ENCODE assay signal across 8 cellular contexts in genomic region chr10:101587725-101588614, GRCh38. TPM values are rescaled to one million over a fixed set of nuclear protein-coding genes. Genes with fewer than 3 reads are reported as not detected.
DNase-seq lines count a peak whose midpoint lies in the region; ATAC-seq and TF ChIP-seq lines count a peak whose summit lies in the region.

TSS of gene DPCD (plus strand) at chr10:101588321. CDS start at chr10:101588337, 16 bp downstream.
TSS of gene POLL (minus strand) at chr10:101588257. CDS start at chr10:101587360, 897 bp downstream.

- peaks cover 43% of the 10 kb centered on the region for H3K36me3 Mint-ChIP-seq in activated T-cell treated with anti-CD3 and anti-CD28 coated beads, Interleukin-2, amount 50 U/mL, for 24 hours (ENCODE audit: low read depth)

- no peak within 1 kb of the TSS for H2BK15ac ChIP-seq in IMR-90 (ENCODE audit: low read depth, low read length)

- peak within 1 kb of the TSS; percentile 89 to 93 for H4K8ac ChIP-seq in IMR-90 (ENCODE audit: low read depth in 2 of 2, low read length in 2 of 2)

- 0% methylated on average over 20 of the region's 48 CpGs; no CpG with 5 or more reads in 1 of the 2 experiments for WGBS in IMR-90 (ENCODE audit: extremely low coverage in 2 of 2, insufficient read length in 1 of 2), 2 experiments

- peak within 1 kb of the TSS; percentile 83 for H3K23ac ChIP-seq in IMR-90 (ENCODE audit: low read depth, low read length)

- no peak for TF ChIP-seq RAD21 in IMR-90 (IDR thresholded peaks at IDR 0.05; ENCODE audit: low read length)

- H2BK120ac ChIP-seq in IMR-90 (ENCODE audit: low read depth, low read length), result no peak within 1 kb of the TSS

- H3K27me3 ChIP-seq in IMR-90 (ENCODE audit: control insufficient read depth, insufficient read depth, low read length), result no peaks in the 10 kb centered on the region

- H2AFZ ChIP-seq in IMR-90 (replicated peaks; ENCODE audit: low read length, poor library complexity), result peak within 1 kb of the TSS; percentile 95

- H3K27me3 Mint-ChIP-seq in activated T-cell treated with anti-CD3 and anti-CD28 coated beads, Interleukin-2, amount 50 U/mL, for 24 hours, result no peaks in the 10 kb centered on the region

- peak within 1 kb of the TSS; percentile 73 for H3K4ac ChIP-seq in IMR-90 (ENCODE audit: low read depth, low read length)

- intact Hi-C loops in IMR-90 (cut with micrococcal nuclease), result no loop called here

- H3K9me3 ChIP-seq in IMR-90 (ENCODE audit: control insufficient read depth, insufficient read depth, low read length), result no peaks in the 10 kb centered on the region

- peak within 1 kb of the TSS; percentile 95 for H3K4me2 ChIP-seq in IMR-90 (ENCODE audit: low read depth, low read length)

- no peak for TF ChIP-seq POLR2A in IMR-90 (IDR thresholded peaks at IDR 0.05; ENCODE audit: low read depth, low read length)

- H3K4me1 ChIP-seq in IMR-90 (ENCODE audit: control insufficient read depth, insufficient read depth, low read length), result peaks cover 6% of the 10 kb centered on the region

- peak within 1 kb of the TSS; percentile 57 for H2AK5ac ChIP-seq in IMR-90 (ENCODE audit: low read depth, low read length)

- H3K4me3 ChIP-seq in IMR-90 (ENCODE audit: insufficient read depth, low read depth, low read length), result peak within 1 kb of the TSS; percentile 81
- peak within 1 kb of the TSS; percentile 100 for H3K4me3 ChIP-seq in epithelial cell of proximal tubule (ENCODE audit: low read depth, low read length)

- no peaks in the 10 kb centered on the region for H3K9me3 Mint-ChIP-seq in activated T-cell treated with anti-CD3 and anti-CD28 coated beads, Interleukin-2, amount 50 U/mL, for 24 hours

- in situ Hi-C loops in IMR-90 (cut with MboI; ENCODE audit: low sequenced_read_pairs), result no loop called here

- H3K9me1 ChIP-seq in IMR-90 (ENCODE audit: insufficient read depth, low read length), result peaks cover 11% of the 10 kb centered on the region

- CTCF ChIA-PET in IMR-90 (lab: Yijun Ruan, JAX), result interaction anchor here (0.6 to 1.2 kb wide), 3 partner anchors 9 to 16 kb away, joined by 3 to 7 read pairs (median 4); no protein-coding TSS in a partner anchor

- peak within 1 kb of the TSS; percentile 45 for H3K27ac ChIP-seq in IMR-90 (ENCODE audit: insufficient read depth, low read length)

- POLR2A ChIA-PET in IMR-90 (lab: Charles Lee; ENCODE audit: unreplicated experiment), result interaction anchor here (0.5 kb wide), 1 partner anchor 229 kb away, joined by 8 read pairs; no protein-coding TSS in a partner anchor

- H3K18ac ChIP-seq in IMR-90 (ENCODE audit: low read depth, low read length), result no peak within 1 kb of the TSS

- peak within 1 kb of the TSS; percentile 90 for H3K27ac Mint-ChIP-seq in activated T-cell treated with anti-CD3 and anti-CD28 coated beads, Interleukin-2, amount 50 U/mL, for 24 hours

- H3K4me1 Mint-ChIP-seq in activated T-cell treated with anti-CD3 and anti-CD28 coated beads, Interleukin-2, amount 50 U/mL, for 24 hours (ENCODE audit: low read depth), result peaks cover 26% of the 10 kb centered on the region

- H3K14ac ChIP-seq in IMR-90 (replicated peaks; ENCODE audit: low read depth, low read length), result peak within 1 kb of the TSS; percentile 75

- H3K56ac ChIP-seq in IMR-90 (ENCODE audit: extremely low read depth, insufficient read depth, low read length), result peak within 1 kb of the TSS; percentile 50

- DNase-seq in DMS114 treated with DMSO at 0.1 percent for 48 hours (lab: John Stamatoyannopoulos, UW; ENCODE audit: unreplicated experiment) (peak; percentile 97), IMR-90 (peak; percentile 93), OCI-M1 (lab: John Stamatoyannopoulos, UW) (peak; percentile 98), epithelial cell of proximal tubule (ENCODE audit: low read depth) (peak; percentile 50), mucosa of gallbladder (ENCODE audit: low spot score) (peak; percentile 97)
- peak; percentile 93 for DNase-seq in activated T-cell treated with anti-CD3 and anti-CD28 coated beads, Interleukin-2, amount 50 U/mL, for 24 hours
- peak; percentile 90 for DNase-seq in stimulated activated CD8-positive, alpha-beta memory T cell treated with anti-CD3 and anti-CD28 coated beads, Interleukin-4, amount 100 ng/mL, for 24 hours (ENCODE audit: low read depth)

- H3K4me3 Mint-ChIP-seq in activated T-cell treated with anti-CD3 and anti-CD28 coated beads, Interleukin-2, amount 50 U/mL, for 24 hours, result peak within 1 kb of the TSS; percentile 93

- H2BK5ac ChIP-seq in IMR-90 (ENCODE audit: low read depth, low read length, poor library complexity, severe bottlenecking), result peak within 1 kb of the TSS; percentile 2

- peak within 1 kb of the TSS; percentile 43 for H4K91ac ChIP-seq in IMR-90 (ENCODE audit: insufficient read depth, low read depth, low read length)

- dilution Hi-C loops in IMR-90 (cut with HindIII; ENCODE audit: low sequenced_read_pairs, unreplicated experiment), result no loop called here

- H3K36me3 ChIP-seq in IMR-90 (ENCODE audit: control insufficient read depth, insufficient read depth, low read length), result peaks cover 15% of the 10 kb centered on the region; the same call in 1 of the 2 replicates

- ATAC-seq in GM21528 (IDR thresholded peaks at IDR 0.05; ENCODE audit: low FRiP score, unreplicated experiment) (peak; percentile 96), IMR-90 (ENCODE audit: low read depth) (peak; percentile 95)

- peak within 1 kb of the TSS; percentile 68 for H3K9ac ChIP-seq in IMR-90 (ENCODE audit: low read depth, low read length)

- TF ChIP-seq CTCF in IMR-90 (conservative IDR thresholded peaks at IDR 0.05; ENCODE audit: low read depth, low read length), result no peak
- no peak for TF ChIP-seq CTCF in epithelial cell of proximal tubule (conservative IDR thresholded peaks at IDR 0.05; ENCODE audit: low read depth, low read length)

- peak within 1 kb of the TSS; percentile 36 for H4K5ac ChIP-seq in IMR-90 (ENCODE audit: low read depth, low read length)

- H2AK9ac ChIP-seq in IMR-90 (replicated peaks; ENCODE audit: low read depth, low read length, poor library complexity), result peak within 1 kb of the TSS; percentile 97

- H3K79me1 ChIP-seq in IMR-90 (ENCODE audit: low read depth in 1 of 2, low read length in 2 of 2), result peaks cover 24 to 41% of the 10 kb centered on the region in 2 experiments

- H4K20me1 ChIP-seq in IMR-90 (ENCODE audit: insufficient read depth, low read length), result no peaks in the 10 kb centered on the region

- no peak within 1 kb of the TSS for H2BK20ac ChIP-seq in IMR-90 (ENCODE audit: low read depth, low read length)

- TSS peak; percentile 22 for BruUV-seq in IMR-90 (replicated peaks; lab: Mats Ljungman, UMichigan)

TF ChIP-seq in IMR-90, 13 proteins besides CTCF, POLR2A, EP300 and RAD21:
- TF ChIP-seq MAFK (IDR thresholded peaks at IDR 0.05; ENCODE audit: low read depth, low read length), result no peak
- peak; percentile 65; the same call in 1 of the 2 replicates for TF ChIP-seq MAZ (IDR thresholded peaks at IDR 0.05; ENCODE audit: borderline replicate concordance, low read depth, low read length)
- no peak for TF ChIP-seq RCOR1 (IDR thresholded peaks at IDR 0.05; ENCODE audit: insufficient replicate concordance, low read length)
- no peak for TF ChIP-seq SMC3 (IDR thresholded peaks at IDR 0.05; ENCODE audit: low read depth, low read length)
- TF ChIP-seq RFX5 (IDR thresholded peaks at IDR 0.05; ENCODE audit: low read depth, low read length), result no peak
- TF ChIP-seq NFE2L2 (IDR thresholded peaks at IDR 0.05; ENCODE audit: low read depth, low read length), result no peak
- TF ChIP-seq MXI1 (IDR thresholded peaks at IDR 0.05; ENCODE audit: borderline replicate concordance, low read depth, low read length), result peak; percentile 65; the same call in 1 of the 2 replicates
- TF ChIP-seq USF2 (IDR thresholded peaks at IDR 0.05; ENCODE audit: low read depth, low read length), result no peak
- no peak for TF ChIP-seq CEBPB (IDR thresholded peaks at IDR 0.05; ENCODE audit: low read depth, low read length)
- no peak for TF ChIP-seq FOS (IDR thresholded peaks at IDR 0.05; ENCODE audit: low read depth, low read length)

RNA-seq across cellular contexts. Expression of gene DPCD, which starts in this region (rescaled TPM):
- total RNA-seq in IMR-90 (2012; rRNA removed), result 59.1 and 113 TPM in 2 replicates
- 66.1 and 73.7 TPM in 2 replicates for polyA plus RNA-seq in IMR-90 (2012; rRNA removed)
- 44.0 and 79.1 TPM in 2 replicates for polyA plus RNA-seq in IMR-90 (2012; cell fraction: cytosol; rRNA removed)
- 13.5 and 48.7 TPM in 2 replicates for polyA plus RNA-seq in IMR-90 (2012; cell fraction: nucleus; rRNA removed; ENCODE audit: low replicate concordance)
- total RNA-seq in epithelial cell of proximal tubule, result 36.2 and 65.6 TPM in 2 replicates
- 26.8 TPM for total RNA-seq in mucosa of gallbladder

RNA-seq across cellular contexts. Expression of gene POLL, which starts in this region (rescaled TPM):
- 6.1 and 6.3 TPM in 2 replicates for total RNA-seq in IMR-90 (2012; rRNA removed)
- polyA plus RNA-seq in IMR-90 (2012; rRNA removed), result 23.7 TPM in 2 replicates
- 15.7 and 21.1 TPM in 2 replicates for polyA plus RNA-seq in IMR-90 (2012; cell fraction: cytosol; rRNA removed)
- polyA plus RNA-seq in IMR-90 (2012; cell fraction: nucleus; rRNA removed; ENCODE audit: low replicate concordance), result 57.9 and 115 TPM in 2 replicates
- 26.1 and 27.6 TPM in 2 replicates for total RNA-seq in epithelial cell of proximal tubule
- total RNA-seq in mucosa of gallbladder, result 45.7 TPM

Comparison
In these comparisons a context has a peak if more than half of its experiments do, and no peak if none do; other contexts are left out.
1. Peak in every context shown above with its lines: DNase-seq, ATAC-seq, H3K4me3 ChIP-seq and H3K27ac ChIP-seq.